ENCODE assay signal across 8 cellular contexts in the genomic region with DNA sequence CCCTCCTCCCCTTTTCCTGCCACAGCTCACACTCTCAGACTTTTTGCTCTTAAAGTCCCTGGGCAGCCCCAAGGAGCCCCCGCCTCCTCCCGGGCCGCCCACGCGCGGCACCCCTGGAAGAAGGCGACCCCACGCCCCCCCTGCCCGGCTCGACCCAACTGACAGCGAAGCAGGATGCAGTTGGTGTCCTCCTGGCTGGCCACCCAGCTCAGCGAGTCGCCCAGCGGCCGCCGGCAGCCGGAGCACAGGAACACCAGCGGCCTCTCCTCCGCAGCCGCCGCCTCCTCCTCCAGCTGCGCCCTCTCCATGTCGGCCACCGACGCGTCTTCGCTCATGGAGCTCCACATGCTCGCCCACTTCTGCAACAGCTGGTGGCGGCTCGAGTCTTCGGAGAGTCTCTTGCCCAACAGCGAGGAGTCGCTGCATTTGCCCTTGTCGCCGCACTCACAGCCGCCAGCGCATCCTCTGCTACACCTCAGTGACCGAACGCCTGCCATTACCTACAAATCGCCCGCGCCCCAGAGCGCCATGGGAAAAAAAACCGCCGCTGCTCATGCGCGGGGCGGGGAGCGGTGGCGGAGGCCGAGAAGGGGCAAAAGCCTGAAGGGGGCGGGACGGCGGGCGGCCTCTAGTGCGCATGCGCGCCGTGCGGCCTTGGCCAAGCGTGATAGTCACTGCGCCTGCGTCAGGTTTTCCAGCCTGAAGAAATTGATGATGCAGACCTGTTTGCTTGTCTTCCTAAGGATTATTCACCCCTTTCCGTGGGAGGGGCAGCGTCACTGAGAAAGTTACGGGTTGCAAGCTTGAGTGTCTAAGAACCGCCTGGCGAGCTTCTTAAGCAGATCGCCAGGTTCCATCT. TPM values are rescaled to one million over a fixed set of nuclear protein-coding genes. Genes with fewer than 3 reads are reported as not detected.
DNase-seq lines count a peak whose midpoint lies in the region; ATAC-seq and TF ChIP-seq lines count a peak whose summit lies in the region.

A gene with protein sequence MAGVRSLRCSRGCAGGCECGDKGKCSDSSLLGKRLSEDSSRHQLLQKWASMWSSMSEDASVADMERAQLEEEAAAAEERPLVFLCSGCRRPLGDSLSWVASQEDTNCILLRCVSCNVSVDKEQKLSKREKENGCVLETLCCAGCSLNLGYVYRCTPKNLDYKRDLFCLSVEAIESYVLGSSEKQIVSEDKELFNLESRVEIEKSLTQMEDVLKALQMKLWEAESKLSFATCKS (minus strand): TSS at position 532 of the 859 bp plus-strand sequence. CDS start 35 bp downstream, at position 497.

- H3K27ac Mint-ChIP-seq in activated T-helper 1 cell treated with anti-CD3 and anti-CD28 coated beads, Interleukin-12 subunit alpha, Interleukin-12 subunit beta, Interleukin-2, Interleukin-4 antibody, amounts not matched to agents 30 ng/mL and 10 ng/mL and 1 ng/mL, durations not matched to agents 14 hours and 24 hours and 36 hours, result peak within 1 kb of the TSS; percentile 97
- peak within 1 kb of the TSS; percentile 90 to 97 (median 94) for H3K27ac Mint-ChIP-seq in naive thymus-derived CD4-positive, alpha-beta T cell
- peak within 1 kb of the TSS; percentile 97 for H3K27ac Mint-ChIP-seq in stimulated activated naive B cell treated with anti-CD40 and anti-IgM and Interleukin-4, amounts not matched to agents 10 μg/mL and 1 μg/mL and 100 μg/mL, for 72 hours

- peaks cover 21% of the 10 kb centered on the region for H3K4me1 Mint-ChIP-seq in activated T-helper 1 cell treated with anti-CD3 and anti-CD28 coated beads, Interleukin-12 subunit alpha, Interleukin-12 subunit beta, Interleukin-2, Interleukin-4 antibody, amounts not matched to agents 30 ng/mL and 10 ng/mL and 1 ng/mL, durations not matched to agents 14 hours and 24 hours and 36 hours (ENCODE audit: low read depth)
- peaks cover 8 to 36% (median 33%) of the 10 kb centered on the region in 7 donors for H3K4me1 Mint-ChIP-seq in naive thymus-derived CD4-positive, alpha-beta T cell
- peaks cover 13 to 27% of the 10 kb centered on the region in 2 donors for H3K4me1 Mint-ChIP-seq in stimulated activated naive B cell treated with anti-CD40 and anti-IgM and Interleukin-4, amounts not matched to agents 10 μg/mL and 1 μg/mL and 100 μg/mL, for 72 hours

- peaks cover 1% of the 10 kb centered on the region for H3K36me3 Mint-ChIP-seq in activated T-helper 1 cell treated with anti-CD3 and anti-CD28 coated beads, Interleukin-12 subunit alpha, Interleukin-12 subunit beta, Interleukin-2, Interleukin-4 antibody, amounts not matched to agents 30 ng/mL and 10 ng/mL and 1 ng/mL, durations not matched to agents 14 hours and 24 hours and 36 hours (ENCODE audit: low read depth)
- H3K36me3 Mint-ChIP-seq in naive thymus-derived CD4-positive, alpha-beta T cell, result peaks cover 0 to 14% (median 4%) of the 10 kb centered on the region in 5 donors
- H3K36me3 Mint-ChIP-seq in stimulated activated naive B cell treated with anti-CD40 and anti-IgM and Interleukin-4, amounts not matched to agents 10 μg/mL and 1 μg/mL and 100 μg/mL, for 72 hours, result peaks cover 25 to 39% of the 10 kb centered on the region in 2 donors

- no peaks in the 10 kb centered on the region for H3K9me3 Mint-ChIP-seq in activated T-helper 1 cell treated with anti-CD3 and anti-CD28 coated beads, Interleukin-12 subunit alpha, Interleukin-12 subunit beta, Interleukin-2, Interleukin-4 antibody, amounts not matched to agents 30 ng/mL and 10 ng/mL and 1 ng/mL, durations not matched to agents 14 hours and 24 hours and 36 hours
- peaks cover 0 to 6% (median 0%) of the 10 kb centered on the region in 11 donors for H3K9me3 Mint-ChIP-seq in naive thymus-derived CD4-positive, alpha-beta T cell
- no peaks in the 10 kb centered on the region for H3K9me3 Mint-ChIP-seq in stimulated activated naive B cell treated with anti-CD40 and anti-IgM and Interleukin-4, amounts not matched to agents 10 μg/mL and 1 μg/mL and 100 μg/mL, for 72 hours

- intact Hi-C loops in activated T-helper 1 cell treated with anti-CD3 and anti-CD28 coated beads, Interleukin-12 subunit alpha, Interleukin-12 subunit beta, Interleukin-2, Interleukin-4 antibody, amounts not matched to agents 30 ng/mL and 10 ng/mL and 1 ng/mL, durations not matched to agents 14 hours and 24 hours and 36 hours (cut with micrococcal nuclease), result loop anchor here (1.0 to 10.0 kb wide), 10 partner anchors 37 to 1264 kb away; partner anchors contain the start of genes CFAP298, GART, SCAF4 and SON
- intact Hi-C loops in naive thymus-derived CD4-positive, alpha-beta T cell (cut with micrococcal nuclease), result loop anchor here (1.0 to 5.0 kb wide), 16 partner anchors 114 to 1364 kb away; partner anchors contain the start of genes ITSN1 (in 2 of the 2), SCAF4 (in 2 of the 2), SYNJ1 (in 2 of the 2) and CFAP298 (in 1 of the 2)

- H3F3A ChIP-seq in GM23248 (ENCODE audit: insufficient read depth), result peaks cover 5% of the 10 kb centered on the region; the same call in 1 of the 2 replicates

- H3K4me2 ChIP-seq in DND-41 (ENCODE audit: insufficient read depth, low read length) (peak within 1 kb of the TSS; percentile 93), GM23248 (ENCODE audit: unreplicated experiment) (peak within 1 kb of the TSS; percentile 89)

- in situ Hi-C loops in GM23248 (cut with MboI), result no loop called here

- no peaks in the 10 kb centered on the region for H3K9me2 ChIP-seq in GM23248 (ENCODE audit: insufficient read depth)

- TF ChIP-seq CTCF in DND-41 (IDR thresholded peaks at IDR 0.05; ENCODE audit: borderline replicate concordance, extremely low read depth, low read length, poor library complexity, severe bottlenecking), result peak; percentile 34

- H3K4me3 Mint-ChIP-seq in activated T-helper 1 cell treated with anti-CD3 and anti-CD28 coated beads, Interleukin-12 subunit alpha, Interleukin-12 subunit beta, Interleukin-2, Interleukin-4 antibody, amounts not matched to agents 30 ng/mL and 10 ng/mL and 1 ng/mL, durations not matched to agents 14 hours and 24 hours and 36 hours, result peak within 1 kb of the TSS; percentile 100
- H3K4me3 Mint-ChIP-seq in naive thymus-derived CD4-positive, alpha-beta T cell, result peak within 1 kb of the TSS; percentile 95 to 100 (median 98)
- peak within 1 kb of the TSS; percentile 99 to 100 for H3K4me3 Mint-ChIP-seq in stimulated activated naive B cell treated with anti-CD40 and anti-IgM and Interleukin-4, amounts not matched to agents 10 μg/mL and 1 μg/mL and 100 μg/mL, for 72 hours

- peak within 1 kb of the TSS; percentile 94 to 96 for H3K4me3 ChIP-seq in DND-41 (ENCODE audit: low read depth in 1 of 2, low read length in 2 of 2)
- H3K4me3 ChIP-seq in GM23248, result peak within 1 kb of the TSS; percentile 85
- peak within 1 kb of the TSS; percentile 90 for H3K4me3 ChIP-seq in naive thymus-derived CD4-positive, alpha-beta T cell (ENCODE audit: low read length)

- peak; percentile 89 for ATAC-seq in DND-41 (ENCODE audit: insufficient read depth, low read depth)
- ATAC-seq in naive thymus-derived CD4-positive, alpha-beta T cell, result peak; percentile 97
- ATAC-seq in stimulated activated naive B cell treated with anti-CD40 and anti-IgM and Interleukin-4, amounts not matched to agents 10 μg/mL and 1 μg/mL and 100 μg/mL, for 72 hours (replicated peaks), result peak; percentile 96

- H3K27me3 ChIP-seq in DND-41 (ENCODE audit: insufficient read depth, low read length, poor library complexity) (no peaks in the 10 kb centered on the region), GM23248 (replicated peaks; ENCODE audit: insufficient read depth) (no peaks in the 10 kb centered on the region)
- H3K27me3 ChIP-seq in naive thymus-derived CD4-positive, alpha-beta T cell (ENCODE audit: control insufficient read depth in 2 of 2, insufficient read depth in 2 of 2, low read length in 2 of 2), result no peaks in the 10 kb centered on the region

- WGBS in GM23248 (ENCODE audit: low coverage in 1 of 2, low lambda C conversion rate in 2 of 2, missing lambda C conversion rate in 2 of 2), 2 experiments, result 1% methylated on average over 58 to 69 of the region's 69 CpGs

- peak within 1 kb of the TSS; percentile 68 for H3K9ac ChIP-seq in DND-41 (ENCODE audit: low read depth, low read length)
- peak within 1 kb of the TSS; percentile 86 for H3K9ac ChIP-seq in GM23248

- H3K9me3 ChIP-seq in DND-41 (ENCODE audit: insufficient read depth, low read length, severe bottlenecking), result no peaks in the 10 kb centered on the region
- no peaks in the 10 kb centered on the region for H3K9me3 ChIP-seq in GM23248 (ENCODE audit: low read depth)
- H3K9me3 ChIP-seq in naive thymus-derived CD4-positive, alpha-beta T cell (ENCODE audit: control insufficient read depth in 2 of 3, low read length in 3 of 3), result no peaks in the 10 kb centered on the region

- H2AFZ ChIP-seq in DND-41 (ENCODE audit: low read depth, low read length), result peak within 1 kb of the TSS; percentile 99
- peak within 1 kb of the TSS; percentile 84 for H2AFZ ChIP-seq in GM23248

- peak; percentile 96 for DNase-seq in DND-41
- peak; percentile 98 for DNase-seq in GM23248
- peak; percentile 80 to 89 for DNase-seq in Kasumi-1 (lab: John Stamatoyannopoulos, UW)
- peak; percentile 88 for DNase-seq in RPMI7951 (ENCODE audit: low read depth)
- peak; percentile 95 for DNase-seq in activated T-helper 1 cell treated with anti-CD3 and anti-CD28 coated beads, Interleukin-12 subunit alpha, Interleukin-12 subunit beta, Interleukin-2, Interleukin-4 antibody, amounts not matched to agents 30 ng/mL and 10 ng/mL and 1 ng/mL, durations not matched to agents 14 hours and 24 hours and 36 hours (ENCODE audit: low spot score)
- peak; percentile 90 for DNase-seq in fibroblast of gingiva (ENCODE audit: low read depth)
- DNase-seq in naive thymus-derived CD4-positive, alpha-beta T cell, result peak; percentile 92 to 98 (median 95)
- DNase-seq in stimulated activated naive B cell treated with anti-CD40 and anti-IgM and Interleukin-4, amounts not matched to agents 10 μg/mL and 1 μg/mL and 100 μg/mL, for 72 hours, result peak; percentile 95

- H3K36me3 ChIP-seq in DND-41 (ENCODE audit: insufficient read depth, low read length) (peaks cover 10% of the 10 kb centered on the region), GM23248 (ENCODE audit: low read depth) (no peaks in the 10 kb centered on the region; the same call in 1 of the 2 replicates)
- peaks cover 0 to 8% (median 0%) of the 10 kb centered on the region in 3 experiments for H3K36me3 ChIP-seq in naive thymus-derived CD4-positive, alpha-beta T cell (ENCODE audit: control insufficient read depth in 2 of 3, insufficient read depth in 3 of 3, low read length in 3 of 3)

- H3K27ac ChIP-seq in DND-41 (ENCODE audit: low read length), result peak within 1 kb of the TSS; percentile 89
- peak within 1 kb of the TSS; percentile 55 for H3K27ac ChIP-seq in GM23248
- peak within 1 kb of the TSS; percentile 70 for H3K27ac ChIP-seq in naive thymus-derived CD4-positive, alpha-beta T cell (ENCODE audit: low read depth, low read length)

- CTCF ChIA-PET in naive thymus-derived CD4-positive, alpha-beta T cell (lab: Charles Lee), result interaction anchor here (1.2 kb wide), 1 partner anchor 9 kb away, joined by 3 read pairs; no protein-coding TSS in a partner anchor

- POLR2A ChIA-PET in naive thymus-derived CD4-positive, alpha-beta T cell (lab: Charles Lee), result interaction anchor here (0.5 to 0.7 kb wide), 3 partner anchors 9 to 477 kb away, joined by 3 read pairs; no protein-coding TSS in a partner anchor

- H3K4me1 ChIP-seq in DND-41 (ENCODE audit: insufficient read depth, low read length) (peaks cover 35% of the 10 kb centered on the region), GM23248 (ENCODE audit: insufficient read depth) (0 out of 2 replicates have a peak, but pooled peaks cover 6% of the 10 kb centered on the region)
- H3K4me1 ChIP-seq in naive thymus-derived CD4-positive, alpha-beta T cell (ENCODE audit: control insufficient read depth in 2 of 2, insufficient read depth in 2 of 2, low read length in 2 of 2), result peaks cover 14 to 16% of the 10 kb centered on the region in 2 donors

- H3K79me2 ChIP-seq in DND-41 (ENCODE audit: insufficient read depth, low read length) (peaks cover 47% of the 10 kb centered on the region), GM23248 (ENCODE audit: insufficient read depth) (peaks cover 29% of the 10 kb centered on the region)

- no peaks in the 10 kb centered on the region for H3K27me3 Mint-ChIP-seq in activated T-helper 1 cell treated with anti-CD3 and anti-CD28 coated beads, Interleukin-12 subunit alpha, Interleukin-12 subunit beta, Interleukin-2, Interleukin-4 antibody, amounts not matched to agents 30 ng/mL and 10 ng/mL and 1 ng/mL, durations not matched to agents 14 hours and 24 hours and 36 hours (ENCODE audit: insufficient read depth)
- H3K27me3 Mint-ChIP-seq in naive thymus-derived CD4-positive, alpha-beta T cell, result no peaks in the 10 kb centered on the region
- no peaks in the 10 kb centered on the region for H3K27me3 Mint-ChIP-seq in stimulated activated naive B cell treated with anti-CD40 and anti-IgM and Interleukin-4, amounts not matched to agents 10 μg/mL and 1 μg/mL and 100 μg/mL, for 72 hours

- peaks cover 7% of the 10 kb centered on the region; the same call in 1 of the 2 replicates for H4K20me1 ChIP-seq in DND-41 (ENCODE audit: insufficient read depth, low read length)
- H4K20me1 ChIP-seq in GM23248 (ENCODE audit: insufficient read depth), result no peaks in the 10 kb centered on the region

RNA-seq across cellular contexts. Expression of the gene that starts here (rescaled TPM):
- total RNA-seq in GM23248 (2014; rRNA removed; shearing (Covaris generic)), result 2.8 and 6.7 TPM in 2 replicates
- polyA plus RNA-seq in GM23248 (2016; fragmentation: Nextera tagmentation; extraction: Ambion mirVana), result 11.9 and 12.6 TPM in 2 replicates
- total RNA-seq in RPMI7951 (2014; rRNA removed; shearing (Covaris generic)), result 21.9 and 26.5 TPM in 2 replicates
- total RNA-seq in activated T-helper 1 cell treated with anti-CD3 and anti-CD28 coated beads, Interleukin-12 subunit alpha, Interleukin-12 subunit beta, Interleukin-2, Interleukin-4 antibody, amounts not matched to agents 30 ng/mL and 10 ng/mL and 1 ng/mL, durations not matched to agents 14 hours and 24 hours and 36 hours, result 26.8 and 27.5 TPM in 2 replicates
- total RNA-seq in naive thymus-derived CD4-positive, alpha-beta T cell, result 10 to 100 TPM in 1 of 5 experiments, 1 to 10 TPM in 4; 3.3 to 16.4 (median 8.4) TPM
- 10 to 100 TPM; 11.9 to 13.8 TPM for polyA plus RNA-seq in naive thymus-derived CD4-positive, alpha-beta T cell

Comparison
In these comparisons a context has a peak if more than half of its experiments do, and no peak if none do; other contexts are left out.
1. Peak in every context shown above with its lines: DNase-seq, ATAC-seq, H3K4me3 ChIP-seq and H3K27ac ChIP-seq.